ENCODE assay signal across 21 cellular contexts in genomic region chr15:71096676-71097075, GRCh38. TPM values are rescaled to one million over a fixed set of nuclear protein-coding genes. Genes with fewer than 3 reads are reported as not detected.
DNase-seq lines count a peak whose midpoint lies in the region; ATAC-seq and TF ChIP-seq lines count a peak whose summit lies in the region.
"Had no signal": no experiment of that assay in that cellular context is flagged by ENCODE, and none has a peak within 500 bp of the region (broad histone marks: within the 10 kb centered on the region; RNA-seq: fewer than 3 reads in every experiment).

No MANE protein-coding gene starts in this region.

- H3K27me3 Mint-ChIP-seq in HFFc6 (ENCODE audit: insufficient read depth) = no peaks in the 10 kb centered on the region
- H3K27me3 Mint-ChIP-seq in activated T-helper 1 cell treated with anti-CD3 and anti-CD28 coated beads, Interleukin-12 subunit alpha, Interleukin-12 subunit beta, Interleukin-2, Interleukin-4 antibody, amounts not matched to agents 30 ng/mL and 10 ng/mL and 1 ng/mL, durations not matched to agents 14 hours and 24 hours and 36 hours (ENCODE audit: insufficient read depth) = peaks cover 5% of the 10 kb centered on the region
- H3K27me3 Mint-ChIP-seq: activated CD4-positive, alpha-beta T cell treated with anti-CD3 and anti-CD28 coated beads, Interleukin-2, amount 10 ng/mL, durations not matched to agents 24 days and 14 days had no signal

- no peak overlapping the region for H3K23ac ChIP-seq in trophoblast cell (ENCODE audit: low read length)

- peak overlapping the region; percentile 8 for H3K4me3 Mint-ChIP-seq in HFFc6
- H3K4me3 Mint-ChIP-seq in activated T-helper 1 cell treated with anti-CD3 and anti-CD28 coated beads, Interleukin-12 subunit alpha, Interleukin-12 subunit beta, Interleukin-2, Interleukin-4 antibody, amounts not matched to agents 30 ng/mL and 10 ng/mL and 1 ng/mL, durations not matched to agents 14 hours and 24 hours and 36 hours = no peak overlapping the region
- H3K4me3 Mint-ChIP-seq: activated CD4-positive, alpha-beta T cell treated with anti-CD3 and anti-CD28 coated beads, Interleukin-2, amount 10 ng/mL, durations not matched to agents 24 days and 14 days; IgD-negative memory B cell; naive thymus-derived CD8-positive, alpha-beta T cell; stimulated activated effector memory CD8-positive, alpha-beta T cell treated with anti-CD3 and anti-CD28 coated beads, Interleukin-12 subunit alpha, Interleukin-12 subunit beta, amount 100 ng/mL, for 72 hours had no signal

- H3K4me1 Mint-ChIP-seq in HFFc6 (ENCODE audit: low read depth) = peaks cover 48% of the 10 kb centered on the region
- H3K4me1 Mint-ChIP-seq in activated T-helper 1 cell treated with anti-CD3 and anti-CD28 coated beads, Interleukin-12 subunit alpha, Interleukin-12 subunit beta, Interleukin-2, Interleukin-4 antibody, amounts not matched to agents 30 ng/mL and 10 ng/mL and 1 ng/mL, durations not matched to agents 14 hours and 24 hours and 36 hours (ENCODE audit: low read depth) = no peaks in the 10 kb centered on the region
- H3K4me1 Mint-ChIP-seq: activated CD4-positive, alpha-beta T cell treated with anti-CD3 and anti-CD28 coated beads, Interleukin-2, amount 10 ng/mL, durations not matched to agents 24 days and 14 days; IgD-negative memory B cell; naive thymus-derived CD8-positive, alpha-beta T cell; stimulated activated effector memory CD8-positive, alpha-beta T cell treated with anti-CD3 and anti-CD28 coated beads, Interleukin-12 subunit alpha, Interleukin-12 subunit beta, amount 100 ng/mL, for 72 hours had no signal

- no peak overlapping the region for H2BK120ac ChIP-seq in trophoblast cell (ENCODE audit: insufficient read depth, low read length, poor library complexity)

- peak overlapping the region; percentile 75 for H3K27ac Mint-ChIP-seq in HFFc6
- no peak overlapping the region for H3K27ac Mint-ChIP-seq in activated T-helper 1 cell treated with anti-CD3 and anti-CD28 coated beads, Interleukin-12 subunit alpha, Interleukin-12 subunit beta, Interleukin-2, Interleukin-4 antibody, amounts not matched to agents 30 ng/mL and 10 ng/mL and 1 ng/mL, durations not matched to agents 14 hours and 24 hours and 36 hours
- H3K27ac Mint-ChIP-seq: activated CD4-positive, alpha-beta T cell treated with anti-CD3 and anti-CD28 coated beads, Interleukin-2, amount 10 ng/mL, durations not matched to agents 24 days and 14 days; activated naive CD4-positive, alpha-beta T cell treated with anti-CD3 and anti-CD28 coated beads, Interleukin-2, amount 50 U/mL, for 72 hours; IgD-negative memory B cell; naive thymus-derived CD8-positive, alpha-beta T cell; progenitor cell of endocrine pancreas; stimulated activated effector memory CD8-positive, alpha-beta T cell treated with anti-CD3 and anti-CD28 coated beads, Interleukin-12 subunit alpha, Interleukin-12 subunit beta, amount 100 ng/mL, for 72 hours had no signal

- H3K4me2 ChIP-seq in trophoblast cell (ENCODE audit: low read length) = no peak overlapping the region
- H3K4me2 ChIP-seq: BLaER1 had no signal

- no peak overlapping the region for H3K18ac ChIP-seq in trophoblast cell (ENCODE audit: low read length)

- H3K27ac ChIP-seq in trophoblast cell (ENCODE audit: low read depth, low read length) (no peak overlapping the region), lower lobe of right lung (no peak overlapping the region)
- H3K27ac ChIP-seq: BLaER1, SJCRH30, spleen, tibial artery had no signal

- H3K79me1 ChIP-seq in trophoblast cell (ENCODE audit: low read length) = no peaks in the 10 kb centered on the region

- peak; percentile 86 for ATAC-seq in SK-N-SH treated with all-trans-retinoic acid at 6 μM for 48 hours
- ATAC-seq in esophagus mucosa = peak; percentile 70
- ATAC-seq in HG02840 (IDR thresholded peaks at IDR 0.05; ENCODE audit: low FRiP score, unreplicated experiment) = no peak
- no peak for ATAC-seq in lower lobe of right lung
- ATAC-seq: activated naive CD4-positive, alpha-beta T cell treated with anti-CD3 and anti-CD28 coated beads, Interleukin-2, amount 50 U/mL, for 72 hours; left lung; naive thymus-derived CD8-positive, alpha-beta T cell; stimulated activated effector memory CD8-positive, alpha-beta T cell treated with anti-CD3 and anti-CD28 coated beads, Interleukin-12 subunit alpha, Interleukin-12 subunit beta, amount 100 ng/mL, for 72 hours had no signal

- H2BK5ac ChIP-seq in trophoblast cell (ENCODE audit: low read depth, low read length, poor library complexity) = no peak overlapping the region

- H4K91ac ChIP-seq in trophoblast cell (ENCODE audit: low read depth, low read length) = no peak overlapping the region

- no peaks in the 10 kb centered on the region for H3K36me3 ChIP-seq in trophoblast cell (ENCODE audit: control insufficient read depth in 1 of 2, insufficient read depth in 2 of 2, low read length in 2 of 2)
- no peaks in the 10 kb centered on the region for H3K36me3 ChIP-seq in lower lobe of right lung
- H3K36me3 ChIP-seq: BLaER1, left lung, SJCRH30, spleen, tibial artery had no signal

- no peak overlapping the region for H3K14ac ChIP-seq in trophoblast cell (ENCODE audit: low read length)

- H3K9me3 Mint-ChIP-seq in HFFc6 = no peaks in the 10 kb centered on the region
- H3K9me3 Mint-ChIP-seq in activated T-helper 1 cell treated with anti-CD3 and anti-CD28 coated beads, Interleukin-12 subunit alpha, Interleukin-12 subunit beta, Interleukin-2, Interleukin-4 antibody, amounts not matched to agents 30 ng/mL and 10 ng/mL and 1 ng/mL, durations not matched to agents 14 hours and 24 hours and 36 hours = no peaks in the 10 kb centered on the region
- H3K9me3 Mint-ChIP-seq: activated CD4-positive, alpha-beta T cell treated with anti-CD3 and anti-CD28 coated beads, Interleukin-2, amount 10 ng/mL, durations not matched to agents 24 days and 14 days; stimulated activated effector memory CD8-positive, alpha-beta T cell treated with anti-CD3 and anti-CD28 coated beads, Interleukin-12 subunit alpha, Interleukin-12 subunit beta, amount 100 ng/mL, for 72 hours had no signal

- H2AFZ ChIP-seq in trophoblast cell (ENCODE audit: insufficient read depth, low read length, poor library complexity) = no peak overlapping the region

- H3K9me3 ChIP-seq in trophoblast cell (ENCODE audit: insufficient read depth, low read depth, low read length) (peaks cover 4% of the 10 kb centered on the region), lower lobe of right lung (no peaks in the 10 kb centered on the region)
- H3K9me3 ChIP-seq: BLaER1, left lung, SJCRH30, spleen, tibial artery had no signal

- H3K79me2 ChIP-seq in trophoblast cell (ENCODE audit: control insufficient read depth, insufficient read depth, low read length, poor library complexity) = no peaks in the 10 kb centered on the region

- no peaks in the 10 kb centered on the region for H3K27me3 ChIP-seq in trophoblast cell (ENCODE audit: insufficient read depth, low read length)
- H3K27me3 ChIP-seq in lower lobe of right lung (ENCODE audit: low read depth) = no peaks in the 10 kb centered on the region
- H3K27me3 ChIP-seq: BLaER1, left lung, SJCRH30, tibial artery had no signal

- intact Hi-C loops in activated T-helper 1 cell treated with anti-CD3 and anti-CD28 coated beads, Interleukin-12 subunit alpha, Interleukin-12 subunit beta, Interleukin-2, Interleukin-4 antibody, amounts not matched to agents 30 ng/mL and 10 ng/mL and 1 ng/mL, durations not matched to agents 14 hours and 24 hours and 36 hours (cut with micrococcal nuclease) = no loop called here
- intact Hi-C loops in lower lobe of right lung (cut with DNase I) = no loop called here

- H3K4ac ChIP-seq in trophoblast cell (ENCODE audit: low read depth, low read length) = no peak overlapping the region

- no CpG with 5 or more reads among the region's 3 CpGs for WGBS in trophoblast cell (ENCODE audit: extremely low coverage, insufficient coverage, insufficient read length)

- H4K12ac ChIP-seq in trophoblast cell (ENCODE audit: low read depth, low read length) = no peak overlapping the region

- no peak overlapping the region for H2AK5ac ChIP-seq in trophoblast cell (ENCODE audit: low read length)

- no peak for TF ChIP-seq CTCF in HFFc6 (IDR thresholded peaks at IDR 0.05)
- TF ChIP-seq CTCF in lower lobe of right lung (IDR thresholded peaks at IDR 0.05) = no peak

- H3K4me1 ChIP-seq in trophoblast cell (ENCODE audit: control insufficient read depth in 1 of 2, insufficient read depth in 2 of 2, low read length in 2 of 2) = no peaks in the 10 kb centered on the region
- peaks cover 4% of the 10 kb centered on the region for H3K4me1 ChIP-seq in lower lobe of right lung
- H3K4me1 ChIP-seq: BLaER1, left lung, SJCRH30, spleen had no signal

- no peak overlapping the region for H2BK12ac ChIP-seq in trophoblast cell (ENCODE audit: low read length)

- H3K9ac ChIP-seq in trophoblast cell (ENCODE audit: low read length) = no peak overlapping the region
- H3K9ac ChIP-seq: BLaER1 had no signal

- H4K8ac ChIP-seq in trophoblast cell (ENCODE audit: low read depth, low read length) = no peak overlapping the region

- H3K4me3 ChIP-seq in trophoblast cell (ENCODE audit: low read depth, low read length) (no peak overlapping the region), lower lobe of right lung (no peak overlapping the region)
- H3K4me3 ChIP-seq: BLaER1, left lung, SJCRH30, spleen, tibial artery had no signal

- DNase-seq in HFFc6 (peak; percentile 86), trophoblast cell (peak; percentile 84 to 93), lower lobe of right lung (no peak), NCI-H1417 treated with DMSO at 0.1 percent for 48 hours (lab: John Stamatoyannopoulos, UW) (no peak)
- no peak for DNase-seq in activated T-helper 1 cell treated with anti-CD3 and anti-CD28 coated beads, Interleukin-12 subunit alpha, Interleukin-12 subunit beta, Interleukin-2, Interleukin-4 antibody, amounts not matched to agents 30 ng/mL and 10 ng/mL and 1 ng/mL, durations not matched to agents 14 hours and 24 hours and 36 hours (ENCODE audit: low spot score)
- DNase-seq: activated CD4-positive, alpha-beta T cell treated with anti-CD3 and anti-CD28 coated beads, Interleukin-2, amount 10 ng/mL, durations not matched to agents 24 days and 14 days; left lung; naive thymus-derived CD8-positive, alpha-beta T cell; NCI-H1105; NK-92 treated with Interleukin-12 subunit alpha and Interleukin-12 subunit beta, amount 100 ng/mL, for 24 hours; SJCRH30; spleen; tibial artery had no signal

- H3K36me3 Mint-ChIP-seq in HFFc6 (ENCODE audit: low read depth) = no peaks in the 10 kb centered on the region; the same call in 1 of the 2 replicates
- H3K36me3 Mint-ChIP-seq in activated T-helper 1 cell treated with anti-CD3 and anti-CD28 coated beads, Interleukin-12 subunit alpha, Interleukin-12 subunit beta, Interleukin-2, Interleukin-4 antibody, amounts not matched to agents 30 ng/mL and 10 ng/mL and 1 ng/mL, durations not matched to agents 14 hours and 24 hours and 36 hours (ENCODE audit: low read depth) = no peaks in the 10 kb centered on the region
- H3K36me3 Mint-ChIP-seq: activated naive CD4-positive, alpha-beta T cell treated with anti-CD3 and anti-CD28 coated beads, Interleukin-2, amount 50 U/mL, for 72 hours; IgD-negative memory B cell; stimulated activated effector memory CD8-positive, alpha-beta T cell treated with anti-CD3 and anti-CD28 coated beads, Interleukin-12 subunit alpha, Interleukin-12 subunit beta, amount 100 ng/mL, for 72 hours had no signal

RNA-seq across cellular contexts. Expression of gene THSD4, which starts 18.6 kb away (rescaled TPM):
- 10 to 100 TPM; 32.7 to 39.1 (median 36.4) TPM for total RNA-seq in HFFc6 (2021; fragmentation: NEBNext Ultra II Directional; extraction: Animal tissue kit (Norgen Biotek cat#: 25700))
- total RNA-seq in esophagus mucosa = 121 TPM
- polyA plus RNA-seq in trophoblast cell (2013) = 1.1 and 1.2 TPM in 2 replicates
- not detected in 2 replicates for total RNA-seq in activated T-helper 1 cell treated with anti-CD3 and anti-CD28 coated beads, Interleukin-12 subunit alpha, Interleukin-12 subunit beta, Interleukin-2, Interleukin-4 antibody, amounts not matched to agents 30 ng/mL and 10 ng/mL and 1 ng/mL, durations not matched to agents 14 hours and 24 hours and 36 hours
- 18.2 TPM for total RNA-seq in lower lobe of right lung
- total RNA-seq: activated CD4-positive, alpha-beta T cell treated with anti-CD3 and anti-CD28 coated beads, Interleukin-2, amount 10 ng/mL, durations not matched to agents 24 days and 14 days; activated naive CD4-positive, alpha-beta T cell treated with anti-CD3 and anti-CD28 coated beads, Interleukin-2, amount 50 U/mL, for 72 hours; naive thymus-derived CD8-positive, alpha-beta T cell had no signal
- polyA plus RNA-seq: IgD-negative memory B cell; naive thymus-derived CD8-positive, alpha-beta T cell had no signal

Comparison
In these comparisons a context has a peak if more than half of its experiments do, and no peak if none do; other contexts are left out.
1. DNase-seq: peak in HFFc6 (single experiment) and trophoblast cell (2 of 2); none in activated T-helper 1 cell treated with anti-CD3 and anti-CD28 coated beads, Interleukin-12 subunit alpha, Interleukin-12 subunit beta, Interleukin-2, Interleukin-4 antibody, amounts not matched to agents 30 ng/mL and 10 ng/mL and 1 ng/mL, durations not matched to agents 14 hours and 24 hours and 36 hours (single experiment), lower lobe of right lung (single experiment) and NCI-H1417 treated with DMSO at 0.1 percent for 48 hours (single experiment).
2. ATAC-seq: peak in SK-N-SH treated with all-trans-retinoic acid at 6 μM for 48 hours (single experiment) and esophagus mucosa (single experiment); none in HG02840 (single experiment) and lower lobe of right lung (0 of 2).
3. RNA of gene THSD4, which starts 18.6 kb away (total RNA-seq): 121 TPM in esophagus mucosa (single experiment), 32.7 to 39.1 TPM in HFFc6 and 18.2 TPM in lower lobe of right lung (single experiment); not detected in activated T-helper 1 cell treated with anti-CD3 and anti-CD28 coated beads, Interleukin-12 subunit alpha, Interleukin-12 subunit beta, Interleukin-2, Interleukin-4 antibody, amounts not matched to agents 30 ng/mL and 10 ng/mL and 1 ng/mL, durations not matched to agents 14 hours and 24 hours and 36 hours; every median in the first group is over 10 times any median in the second.